Comparison of ENCODE assay signal across 8 cellular contexts in genomic region chr3:49020335-49021212, GRCh38. TPM values are rescaled to one million over a fixed set of nuclear protein-coding genes. Genes with fewer than 3 reads are reported as not detected.
DNase-seq lines count a peak whose midpoint lies in the region; ATAC-seq and TF ChIP-seq lines count a peak whose summit lies in the region.

No MANE protein-coding gene starts in this region.

- no peak for TF ChIP-seq EP300 in upper lobe of left lung (IDR thresholded peaks at IDR 0.05)

- peak overlapping the region; percentile 95 for H3K4me3 Mint-ChIP-seq in activated CD4-positive, alpha-beta T cell treated with anti-CD3 and anti-CD28 coated beads for 36 hours

- H4K8ac ChIP-seq in mesendoderm (ENCODE audit: low read depth, low read length), result no peak overlapping the region

- H3K27me3 Mint-ChIP-seq in activated CD4-positive, alpha-beta T cell treated with anti-CD3 and anti-CD28 coated beads for 36 hours, result no peaks in the 10 kb centered on the region

- H3K36me3 ChIP-seq in SJSA1 (peaks cover 62% of the 10 kb centered on the region), mesendoderm (ENCODE audit: control insufficient read depth, insufficient read depth, low read length) (peaks cover 13% of the 10 kb centered on the region), upper lobe of left lung (peaks cover 15 to 37% (median 31%) of the 10 kb centered on the region in 4 donors)

- TF ChIP-seq POLR2A in upper lobe of left lung (IDR thresholded peaks at IDR 0.05), result no peak

- H3K4me1 Mint-ChIP-seq in activated CD4-positive, alpha-beta T cell treated with anti-CD3 and anti-CD28 coated beads for 36 hours, result peaks cover 45% of the 10 kb centered on the region

- no peaks in the 10 kb centered on the region for H3K9me3 ChIP-seq in SJSA1 (replicated peaks)
- H3K9me3 ChIP-seq in upper lobe of left lung, result no peaks in the 10 kb centered on the region

- no peak overlapping the region for H2BK5ac ChIP-seq in mesendoderm (ENCODE audit: low read length)

- H3K9me3 Mint-ChIP-seq in activated CD4-positive, alpha-beta T cell treated with anti-CD3 and anti-CD28 coated beads for 36 hours (ENCODE audit: low read depth), result no peaks in the 10 kb centered on the region

- H3K4me2 ChIP-seq in mesendoderm (ENCODE audit: low read length), result peak overlapping the region; percentile 97

- H3K4me3 ChIP-seq in SJSA1 (peak overlapping the region; percentile 96), mesendoderm (ENCODE audit: low read length) (peak overlapping the region; percentile 79), upper lobe of left lung (peak overlapping the region; percentile 46 to 92 (median 78))

- H3K36me3 Mint-ChIP-seq in activated CD4-positive, alpha-beta T cell treated with anti-CD3 and anti-CD28 coated beads for 36 hours (ENCODE audit: low read depth), result peaks cover 34% of the 10 kb centered on the region

- peak overlapping the region; percentile 84 for H3K27ac Mint-ChIP-seq in activated CD4-positive, alpha-beta T cell treated with anti-CD3 and anti-CD28 coated beads for 36 hours

- H2BK120ac ChIP-seq in mesendoderm (ENCODE audit: low read depth, low read length), result no peak overlapping the region

- peak overlapping the region; percentile 88 for H3K4ac ChIP-seq in mesendoderm (ENCODE audit: low read depth, low read length)

- H3K4me1 ChIP-seq in SJSA1 (replicated peaks) (peaks cover 37% of the 10 kb centered on the region), mesendoderm (ENCODE audit: control insufficient read depth, low read depth, low read length) (peaks cover 9% of the 10 kb centered on the region), upper lobe of left lung (peaks cover 38 to 54% (median 44%) of the 10 kb centered on the region in 4 donors)

- CTCF ChIA-PET in activated CD4-positive, alpha-beta T cell treated with anti-CD3 and anti-CD28 coated beads for 36 hours (lab: Charles Lee), result interaction anchor here (0.6 to 5.7 kb wide), 15 partner anchors 8 to 826 kb away, joined by 3 to 43 read pairs (median 3); partner anchors contain the start of genes IMPDH2, P4HTM and WDR6

- H3K27ac ChIP-seq in SJSA1, result peak overlapping the region; percentile 98
- H3K27ac ChIP-seq in mesendoderm (ENCODE audit: low read depth, low read length), result peak overlapping the region; percentile 63
- peak overlapping the region; percentile 97 to 100 (median 99) for H3K27ac ChIP-seq in upper lobe of left lung

- DNase-seq in activated CD4-positive, alpha-beta T cell treated with anti-CD3 and anti-CD28 coated beads for 36 hours, result peak; percentile 56
- no peak for DNase-seq in activated CD4-positive, alpha-beta T cell treated with anti-CD3 and anti-CD28 coated beads for 4 hours
- DNase-seq in SJSA1 (ENCODE audit: low read depth in 1 of 2, low spot score in 2 of 2), result peak in 1 of 2 experiments; percentile 54
- peak; percentile 69 for DNase-seq in ecto neural progenitor cell (ENCODE audit: low spot score)
- DNase-seq in mesendoderm, result peak; percentile 60
- DNase-seq in upper lobe of left lung, result peak; percentile 74 to 93
- no peak for DNase-seq in DMS153 (lab: John Stamatoyannopoulos, UW)

- H3K23ac ChIP-seq in mesendoderm (ENCODE audit: low read length), result peak overlapping the region; percentile 97

- TF ChIP-seq CTCF in upper lobe of left lung (IDR thresholded peaks at IDR 0.05), result no peak

- no CpG with 5 or more reads among the region's 51 CpGs for WGBS in mesendoderm (ENCODE audit: extremely low coverage, insufficient coverage, low lambda C conversion rate)
- WGBS in upper lobe of left lung, 2 donors, result 3% methylated on average over 11 to 30 of the region's 51 CpGs

- H3K9ac ChIP-seq in mesendoderm (ENCODE audit: low read length), result peak overlapping the region; percentile 96

- H3K27me3 ChIP-seq in SJSA1 (replicated peaks) (no peaks in the 10 kb centered on the region), mesendoderm (ENCODE audit: insufficient read depth, low read length, poor library complexity) (no peaks in the 10 kb centered on the region), upper lobe of left lung (no peaks in the 10 kb centered on the region)

- POLR2A ChIA-PET in activated CD4-positive, alpha-beta T cell treated with anti-CD3 and anti-CD28 coated beads for 36 hours (lab: Charles Lee), result interaction anchor here (0.7 to 9.0 kb wide), 8 partner anchors 8 to 102 kb away, joined by 3 to 102 read pairs (median 8); partner anchors contain the start of genes ARIH2, IMPDH2, P4HTM and QRICH1

- H2AK5ac ChIP-seq in mesendoderm (ENCODE audit: low read length), result peak overlapping the region; percentile 51

- no peak for ATAC-seq in activated CD4-positive, alpha-beta T cell treated with anti-CD3 and anti-CD28 coated beads for 36 hours
- ATAC-seq in HG02642 (IDR thresholded peaks at IDR 0.05; ENCODE audit: poor library complexity, unreplicated experiment), result peak; percentile 2
- peak; percentile 1 to 25 for ATAC-seq in upper lobe of left lung (ENCODE audit: low FRiP score in 2 of 2)

- H4K5ac ChIP-seq in mesendoderm (ENCODE audit: low read length), result no peak overlapping the region

- peak overlapping the region; percentile 69 for H3K18ac ChIP-seq in mesendoderm (ENCODE audit: low read length)

- H3K79me2 ChIP-seq in mesendoderm (ENCODE audit: control insufficient read depth, insufficient read depth, low read length), result peaks cover 16% of the 10 kb centered on the region

- peak overlapping the region; percentile 98 for H3K56ac ChIP-seq in mesendoderm (ENCODE audit: low read length)

- no peak overlapping the region for H2BK15ac ChIP-seq in mesendoderm (replicated peaks; ENCODE audit: low read depth)

- intact Hi-C loops in activated CD4-positive, alpha-beta T cell treated with anti-CD3 and anti-CD28 coated beads for 36 hours (cut with DNase I, micrococcal nuclease), result loop anchor here (1.0 to 10.0 kb wide), 21 partner anchors 9 to 1546 kb away; partner anchors contain the start of genes IMPDH2 (in 2 of the 2), QRICH1 (in 2 of the 2), WDR6 (in 2 of the 2) and AMT (in 1 of the 2)

- H3K79me1 ChIP-seq in mesendoderm (ENCODE audit: low read length), result peaks cover 11% of the 10 kb centered on the region

RNA-seq across cellular contexts. Expression of gene NDUFAF3, which starts 1.3 kb away (rescaled TPM):
- total RNA-seq in activated CD4-positive, alpha-beta T cell treated with anti-CD3 and anti-CD28 coated beads for 36 hours, result 100 to 1,000 TPM in 1 of 2 experiments, 10 to 100 TPM in 1; 90.8 to 108 TPM
- 54.3 and 109 TPM in 2 replicates for total RNA-seq in SJSA1 (2014; rRNA removed; shearing (Covaris generic))
- 35.6 TPM for polyA plus RNA-seq in mesendoderm (2013, experiment 1 of 2)
- polyA plus RNA-seq in mesendoderm (2013, experiment 2 of 2), result 35.4 TPM
- total RNA-seq in upper lobe of left lung, result 100 to 1,000 TPM in 3 of 6 donors, 10 to 100 TPM in 3; 75.4 to 166 (median 101) TPM

RNA-seq across cellular contexts. Expression of gene DALRD3, which starts 2.2 kb away (rescaled TPM):
- 10 to 100 TPM; 25.8 to 26.0 TPM for total RNA-seq in activated CD4-positive, alpha-beta T cell treated with anti-CD3 and anti-CD28 coated beads for 36 hours
- 22.6 and 27.2 TPM in 2 replicates for total RNA-seq in SJSA1 (2014; rRNA removed; shearing (Covaris generic))
- 24.5 TPM for polyA plus RNA-seq in mesendoderm (2013, experiment 1 of 2)
- 25.7 TPM for polyA plus RNA-seq in mesendoderm (2013, experiment 2 of 2)
- total RNA-seq in upper lobe of left lung, result 10 to 100 TPM; 28.5 to 67.1 (median 35.7) TPM

RNA-seq across cellular contexts. Expression of gene IMPDH2, which starts 8.6 kb away (rescaled TPM):
- total RNA-seq in activated CD4-positive, alpha-beta T cell treated with anti-CD3 and anti-CD28 coated beads for 36 hours, result 100 to 1,000 TPM; 504 to 515 TPM
- total RNA-seq in SJSA1 (2014; rRNA removed; shearing (Covaris generic)), result 105 and 128 TPM in 2 replicates
- polyA plus RNA-seq in mesendoderm (2013, experiment 1 of 2), result 301 TPM
- polyA plus RNA-seq in mesendoderm (2013, experiment 2 of 2), result 302 TPM
- 100 to 1,000 TPM in 3 of 6 donors, 10 to 100 TPM in 3; 67.1 to 142 (median 97.3) TPM for total RNA-seq in upper lobe of left lung

RNA-seq across cellular contexts. Expression of gene WDR6, which starts 13.4 kb away (rescaled TPM):
- total RNA-seq in activated CD4-positive, alpha-beta T cell treated with anti-CD3 and anti-CD28 coated beads for 36 hours, result 100 to 1,000 TPM; 109 to 127 TPM
- 35.5 and 36.8 TPM in 2 replicates for total RNA-seq in SJSA1 (2014; rRNA removed; shearing (Covaris generic))
- polyA plus RNA-seq in mesendoderm (2013, experiment 1 of 2), result 73.5 TPM
- polyA plus RNA-seq in mesendoderm (2013, experiment 2 of 2), result 74.2 TPM
- 100 to 1,000 TPM; 100 to 279 (median 123) TPM for total RNA-seq in upper lobe of left lung

RNA-seq across cellular contexts. Expression of gene P4HTM, which starts 30.5 kb away (rescaled TPM):
- total RNA-seq in activated CD4-positive, alpha-beta T cell treated with anti-CD3 and anti-CD28 coated beads for 36 hours, result 10 to 100 TPM; 25.7 to 30.4 TPM
- total RNA-seq in SJSA1 (2014; rRNA removed; shearing (Covaris generic)), result 25.5 and 34.4 TPM in 2 replicates
- polyA plus RNA-seq in mesendoderm (2013, experiment 1 of 2), result 6.9 TPM
- 6.6 TPM for polyA plus RNA-seq in mesendoderm (2013, experiment 2 of 2)
- total RNA-seq in upper lobe of left lung, result 100 to 1,000 TPM in 1 of 6 donors, 10 to 100 TPM in 5; 44.2 to 184 (median 69.9) TPM

Comparison
In these comparisons a context has a peak if more than half of its experiments do, and no peak if none do; other contexts are left out.
1. DNase-seq: peak in activated CD4-positive, alpha-beta T cell treated with anti-CD3 and anti-CD28 coated beads for 36 hours (single experiment), ecto neural progenitor cell (single experiment), mesendoderm (single experiment) and upper lobe of left lung (2 of 2); none in activated CD4-positive, alpha-beta T cell treated with anti-CD3 and anti-CD28 coated beads for 4 hours (0 of 2) and DMS153 (single experiment).
2. Peak in every context shown above with its lines, with median percentiles within 50 percentile points of each other: H3K27ac ChIP-seq and H3K4me3 ChIP-seq.